ENCODE assay signal across 1 cellular context in genomic region chr1:201002510-201002909, GRCh38.
TF ChIP-seq lines count a peak whose summit lies in the region.

No MANE protein-coding gene starts in this region.

TF ChIP-seq in WTC11, 78 proteins besides CTCF, POLR2A, EP300 and RAD21:
- TF ChIP-seq, protein P1, sequence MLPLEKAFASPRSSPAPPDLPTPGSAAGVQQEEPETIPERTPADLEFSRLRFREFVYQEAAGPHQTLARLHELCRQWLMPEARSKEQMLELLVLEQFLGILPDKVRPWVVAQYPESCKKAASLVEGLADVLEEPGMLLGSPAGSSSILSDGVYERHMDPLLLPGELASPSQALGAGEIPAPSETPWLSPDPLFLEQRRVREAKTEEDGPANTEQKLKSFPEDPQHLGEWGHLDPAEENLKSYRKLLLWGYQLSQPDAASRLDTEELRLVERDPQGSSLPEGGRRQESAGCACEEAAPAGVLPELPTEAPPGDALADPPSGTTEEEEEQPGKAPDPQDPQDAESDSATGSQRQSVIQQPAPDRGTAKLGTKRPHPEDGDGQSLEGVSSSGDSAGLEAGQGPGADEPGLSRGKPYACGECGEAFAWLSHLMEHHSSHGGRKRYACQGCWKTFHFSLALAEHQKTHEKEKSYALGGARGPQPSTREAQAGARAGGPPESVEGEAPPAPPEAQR (CRISPR knock-in tag; IDR thresholded peaks at IDR 0.05) = no peak
- TF ChIP-seq SP1 (CRISPR knock-in tag; conservative IDR thresholded peaks at IDR 0.05) = no peak
- TF ChIP-seq JUN (CRISPR knock-in tag; IDR thresholded peaks at IDR 0.05) = no peak
- TF ChIP-seq NFATC4 (CRISPR knock-in tag; IDR thresholded peaks at IDR 0.05) = no peak
- TF ChIP-seq ATF1 (CRISPR knock-in tag; IDR thresholded peaks at IDR 0.05) = no peak
- no peak for TF ChIP-seq GRHL2 (CRISPR knock-in tag; IDR thresholded peaks at IDR 0.05; ENCODE audit: insufficient replicate concordance, severe bottlenecking)
- TF ChIP-seq, protein P2, sequence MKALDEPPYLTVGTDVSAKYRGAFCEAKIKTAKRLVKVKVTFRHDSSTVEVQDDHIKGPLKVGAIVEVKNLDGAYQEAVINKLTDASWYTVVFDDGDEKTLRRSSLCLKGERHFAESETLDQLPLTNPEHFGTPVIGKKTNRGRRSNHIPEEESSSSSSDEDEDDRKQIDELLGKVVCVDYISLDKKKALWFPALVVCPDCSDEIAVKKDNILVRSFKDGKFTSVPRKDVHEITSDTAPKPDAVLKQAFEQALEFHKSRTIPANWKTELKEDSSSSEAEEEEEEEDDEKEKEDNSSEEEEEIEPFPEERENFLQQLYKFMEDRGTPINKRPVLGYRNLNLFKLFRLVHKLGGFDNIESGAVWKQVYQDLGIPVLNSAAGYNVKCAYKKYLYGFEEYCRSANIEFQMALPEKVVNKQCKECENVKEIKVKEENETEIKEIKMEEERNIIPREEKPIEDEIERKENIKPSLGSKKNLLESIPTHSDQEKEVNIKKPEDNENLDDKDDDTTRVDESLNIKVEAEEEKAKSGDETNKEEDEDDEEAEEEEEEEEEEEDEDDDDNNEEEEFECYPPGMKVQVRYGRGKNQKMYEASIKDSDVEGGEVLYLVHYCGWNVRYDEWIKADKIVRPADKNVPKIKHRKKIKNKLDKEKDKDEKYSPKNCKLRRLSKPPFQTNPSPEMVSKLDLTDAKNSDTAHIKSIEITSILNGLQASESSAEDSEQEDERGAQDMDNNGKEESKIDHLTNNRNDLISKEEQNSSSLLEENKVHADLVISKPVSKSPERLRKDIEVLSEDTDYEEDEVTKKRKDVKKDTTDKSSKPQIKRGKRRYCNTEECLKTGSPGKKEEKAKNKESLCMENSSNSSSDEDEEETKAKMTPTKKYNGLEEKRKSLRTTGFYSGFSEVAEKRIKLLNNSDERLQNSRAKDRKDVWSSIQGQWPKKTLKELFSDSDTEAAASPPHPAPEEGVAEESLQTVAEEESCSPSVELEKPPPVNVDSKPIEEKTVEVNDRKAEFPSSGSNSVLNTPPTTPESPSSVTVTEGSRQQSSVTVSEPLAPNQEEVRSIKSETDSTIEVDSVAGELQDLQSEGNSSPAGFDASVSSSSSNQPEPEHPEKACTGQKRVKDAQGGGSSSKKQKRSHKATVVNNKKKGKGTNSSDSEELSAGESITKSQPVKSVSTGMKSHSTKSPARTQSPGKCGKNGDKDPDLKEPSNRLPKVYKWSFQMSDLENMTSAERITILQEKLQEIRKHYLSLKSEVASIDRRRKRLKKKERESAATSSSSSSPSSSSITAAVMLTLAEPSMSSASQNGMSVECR (CRISPR knock-in tag; IDR thresholded peaks at IDR 0.05; ENCODE audit: borderline replicate concordance) = no peak
- no peak for TF ChIP-seq PREB (CRISPR knock-in tag; IDR thresholded peaks at IDR 0.05; ENCODE audit: borderline replicate concordance)
